In the genomic region with DNA sequence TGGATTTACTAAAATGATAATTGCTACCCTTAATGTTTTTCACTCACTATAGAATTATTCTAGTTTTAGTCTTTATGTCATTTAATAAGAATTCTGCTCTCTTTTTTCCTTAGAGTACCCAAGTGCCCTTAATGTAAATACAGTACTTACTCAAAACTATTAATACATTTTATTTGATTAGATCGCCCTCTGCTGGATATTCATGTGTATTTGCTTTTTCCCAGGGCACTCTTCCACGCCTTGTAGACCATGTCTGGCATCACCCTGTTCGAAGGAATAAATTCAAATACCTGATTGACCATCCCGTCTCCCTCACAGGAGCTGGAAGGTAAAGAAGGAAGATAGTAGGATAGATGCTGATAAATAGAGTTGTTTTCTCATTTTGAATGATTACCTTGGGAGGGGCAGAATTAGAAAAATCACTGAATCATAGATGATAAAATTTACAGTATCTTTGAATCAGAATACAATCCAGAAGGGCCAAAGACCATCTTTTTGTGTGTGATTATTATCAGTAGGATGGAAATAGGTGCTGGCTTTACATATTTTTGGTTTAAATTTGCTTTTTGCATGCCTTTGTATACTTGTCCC, we compare ENCODE assay signal across 1 cellular context.
TF ChIP-seq lines count a peak whose summit lies in the region.

No MANE protein-coding gene starts in this region.

TF ChIP-seq in K562, 482 proteins besides CTCF, POLR2A, EP300 and RAD21 (continues in another document):
- TF ChIP-seq, protein P1, sequence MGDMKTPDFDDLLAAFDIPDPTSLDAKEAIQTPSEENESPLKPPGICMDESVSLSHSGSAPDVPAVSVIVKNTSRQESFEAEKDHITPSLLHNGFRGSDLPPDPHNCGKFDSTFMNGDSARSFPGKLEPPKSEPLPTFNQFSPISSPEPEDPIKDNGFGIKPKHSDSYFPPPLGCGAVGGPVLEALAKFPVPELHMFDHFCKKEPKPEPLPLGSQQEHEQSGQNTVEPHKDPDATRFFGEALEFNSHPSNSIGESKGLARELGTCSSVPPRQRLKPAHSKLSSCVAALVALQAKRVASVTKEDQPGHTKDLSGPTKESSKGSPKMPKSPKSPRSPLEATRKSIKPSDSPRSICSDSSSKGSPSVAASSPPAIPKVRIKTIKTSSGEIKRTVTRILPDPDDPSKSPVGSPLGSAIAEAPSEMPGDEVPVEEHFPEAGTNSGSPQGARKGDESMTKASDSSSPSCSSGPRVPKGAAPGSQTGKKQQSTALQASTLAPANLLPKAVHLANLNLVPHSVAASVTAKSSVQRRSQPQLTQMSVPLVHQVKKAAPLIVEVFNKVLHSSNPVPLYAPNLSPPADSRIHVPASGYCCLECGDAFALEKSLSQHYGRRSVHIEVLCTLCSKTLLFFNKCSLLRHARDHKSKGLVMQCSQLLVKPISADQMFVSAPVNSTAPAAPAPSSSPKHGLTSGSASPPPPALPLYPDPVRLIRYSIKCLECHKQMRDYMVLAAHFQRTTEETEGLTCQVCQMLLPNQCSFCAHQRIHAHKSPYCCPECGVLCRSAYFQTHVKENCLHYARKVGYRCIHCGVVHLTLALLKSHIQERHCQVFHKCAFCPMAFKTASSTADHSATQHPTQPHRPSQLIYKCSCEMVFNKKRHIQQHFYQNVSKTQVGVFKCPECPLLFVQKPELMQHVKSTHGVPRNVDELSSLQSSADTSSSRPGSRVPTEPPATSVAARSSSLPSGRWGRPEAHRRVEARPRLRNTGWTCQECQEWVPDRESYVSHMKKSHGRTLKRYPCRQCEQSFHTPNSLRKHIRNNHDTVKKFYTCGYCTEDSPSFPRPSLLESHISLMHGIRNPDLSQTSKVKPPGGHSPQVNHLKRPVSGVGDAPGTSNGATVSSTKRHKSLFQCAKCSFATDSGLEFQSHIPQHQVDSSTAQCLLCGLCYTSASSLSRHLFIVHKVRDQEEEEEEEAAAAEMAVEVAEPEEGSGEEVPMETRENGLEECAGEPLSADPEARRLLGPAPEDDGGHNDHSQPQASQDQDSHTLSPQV (IDR thresholded peaks at IDR 0.05), result 0 out of 2 replicates have a peak, but pooled peaks have one; percentile 20
- TF ChIP-seq MCM5 (IDR thresholded peaks at IDR 0.05; ENCODE audit: low read depth) (no peak), CEBPB (tag; IDR thresholded peaks at IDR 0.05) (no peak), BCOR (IDR thresholded peaks at IDR 0.05) (no peak), ELF4 (CRISPR knock-in tag; IDR thresholded peaks at IDR 0.05) (no peak), ZNF124 (CRISPR knock-in tag; IDR thresholded peaks at IDR 0.05) (no peak), TEAD1 (CRISPR knock-in tag; IDR thresholded peaks at IDR 0.05) (0 out of 4 replicates have a peak, but pooled peaks of 1 of the 2 experiments have one; percentile 36), NFIC (IDR thresholded peaks at IDR 0.05) (no peak), ZNF449 (CRISPR knock-in tag; IDR thresholded peaks at IDR 0.05) (0 out of 2 replicates have a peak, but pooled peaks have one; percentile 25), SRSF1 (IDR thresholded peaks at IDR 0.05; ENCODE audit: low read depth, low read length) (no peak), DEAF1 (CRISPR knock-in tag; IDR thresholded peaks at IDR 0.05) (peak; percentile 94), ELK1 (CRISPR knock-in tag; IDR thresholded peaks at IDR 0.05) (no peak), ATF1 (CRISPR knock-in tag; IDR thresholded peaks at IDR 0.05) (no peak), ATF1 (tag; IDR thresholded peaks at IDR 0.05) (no peak), SMC3 (conservative IDR thresholded peaks at IDR 0.05; ENCODE audit: insufficient read depth, low read depth, low read length) (peak; percentile 78), KLF16 (IDR thresholded peaks at IDR 0.05) (no peak), FOXP4 (CRISPR knock-in tag; IDR thresholded peaks at IDR 0.05; ENCODE audit: borderline replicate concordance) (no peak), NR1H2 (CRISPR knock-in tag; IDR thresholded peaks at IDR 0.05) (no peak), NONO (IDR thresholded peaks at IDR 0.05; ENCODE audit: low read depth in 2 of 2, low read length in 1 of 2) (no peak), KHSRP (IDR thresholded peaks at IDR 0.05) (no peak)
- TF ChIP-seq, protein P2, sequence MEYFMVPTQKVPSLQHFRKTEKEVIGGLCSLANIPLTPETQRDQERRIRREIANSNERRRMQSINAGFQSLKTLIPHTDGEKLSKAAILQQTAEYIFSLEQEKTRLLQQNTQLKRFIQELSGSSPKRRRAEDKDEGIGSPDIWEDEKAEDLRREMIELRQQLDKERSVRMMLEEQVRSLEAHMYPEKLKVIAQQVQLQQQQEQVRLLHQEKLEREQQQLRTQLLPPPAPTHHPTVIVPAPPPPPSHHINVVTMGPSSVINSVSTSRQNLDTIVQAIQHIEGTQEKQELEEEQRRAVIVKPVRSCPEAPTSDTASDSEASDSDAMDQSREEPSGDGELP (CRISPR knock-in tag; IDR thresholded peaks at IDR 0.05; ENCODE audit: borderline replicate concordance), result no peak
- TF ChIP-seq, protein P3, sequence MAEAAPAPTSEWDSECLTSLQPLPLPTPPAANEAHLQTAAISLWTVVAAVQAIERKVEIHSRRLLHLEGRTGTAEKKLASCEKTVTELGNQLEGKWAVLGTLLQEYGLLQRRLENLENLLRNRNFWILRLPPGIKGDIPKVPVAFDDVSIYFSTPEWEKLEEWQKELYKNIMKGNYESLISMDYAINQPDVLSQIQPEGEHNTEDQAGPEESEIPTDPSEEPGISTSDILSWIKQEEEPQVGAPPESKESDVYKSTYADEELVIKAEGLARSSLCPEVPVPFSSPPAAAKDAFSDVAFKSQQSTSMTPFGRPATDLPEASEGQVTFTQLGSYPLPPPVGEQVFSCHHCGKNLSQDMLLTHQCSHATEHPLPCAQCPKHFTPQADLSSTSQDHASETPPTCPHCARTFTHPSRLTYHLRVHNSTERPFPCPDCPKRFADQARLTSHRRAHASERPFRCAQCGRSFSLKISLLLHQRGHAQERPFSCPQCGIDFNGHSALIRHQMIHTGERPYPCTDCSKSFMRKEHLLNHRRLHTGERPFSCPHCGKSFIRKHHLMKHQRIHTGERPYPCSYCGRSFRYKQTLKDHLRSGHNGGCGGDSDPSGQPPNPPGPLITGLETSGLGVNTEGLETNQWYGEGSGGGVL (CRISPR knock-in tag; IDR thresholded peaks at IDR 0.05), result no peak
- TF ChIP-seq, protein P4, sequence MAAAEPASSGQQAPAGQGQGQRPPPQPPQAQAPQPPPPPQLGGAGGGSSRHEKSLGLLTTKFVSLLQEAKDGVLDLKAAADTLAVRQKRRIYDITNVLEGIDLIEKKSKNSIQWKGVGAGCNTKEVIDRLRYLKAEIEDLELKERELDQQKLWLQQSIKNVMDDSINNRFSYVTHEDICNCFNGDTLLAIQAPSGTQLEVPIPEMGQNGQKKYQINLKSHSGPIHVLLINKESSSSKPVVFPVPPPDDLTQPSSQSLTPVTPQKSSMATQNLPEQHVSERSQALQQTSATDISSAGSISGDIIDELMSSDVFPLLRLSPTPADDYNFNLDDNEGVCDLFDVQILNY (CRISPR knock-in tag; IDR thresholded peaks at IDR 0.05), result no peak
